In genomic region chr21:17612565-17613241, GRCh38 we compare ENCODE assay signal across 8 cellular contexts. TPM values are rescaled to one million over a fixed set of nuclear protein-coding genes. Genes with fewer than 3 reads are reported as not detected.
DNase-seq lines count a peak whose midpoint lies in the region; ATAC-seq, FAIRE-seq and TF ChIP-seq lines count a peak whose summit lies in the region.

Gene BTG3, minus strand, starts transcription at chr21:17612901. Its CDS starts 3,757 bp downstream, at chr21:17609144.

- CTCF ChIA-PET in activated CD4-positive, alpha-beta T cell treated with anti-CD3 and anti-CD28 coated beads, Interleukin-2, amount 10 ng/mL, durations not matched to agents 7 days and 5 days (lab: Charles Lee) = interaction anchor here (2.2 kb wide), 1 partner anchor 11 kb away, joined by 12 read pairs; no protein-coding TSS in a partner anchor
- CTCF ChIA-PET in HepG2 (lab: Yijun Ruan, JAX; ENCODE audit: low intra/inter-chr PET ratio, low total read pairs) = no interaction called here

- no CpG with 5 or more reads among the region's 102 CpGs for WGBS in HepG2 (ENCODE audit: low lambda C conversion rate)

- peaks cover 52% of the 10 kb centered on the region for H3K4me1 Mint-ChIP-seq in activated CD4-positive, alpha-beta T cell treated with anti-CD3 and anti-CD28 coated beads, Interleukin-2, amount 10 ng/mL, durations not matched to agents 7 days and 5 days
- H3K4me1 Mint-ChIP-seq in dendritic cell treated with granulocyte-macrophage colony-stimulating factor and Interleukin-4, amounts not matched to agents 40 ng/mL and 50 ng/mL, for 4 days (ENCODE audit: low read depth) = peaks cover 15% of the 10 kb centered on the region

- peak within 1 kb of the TSS; percentile 73 for H3K27ac ChIP-seq in HepG2 (ENCODE audit: extremely low read length, insufficient read depth, low read length)

- no peak for FAIRE-seq in HepG2 (lab: Jason Lieb, UNC)

- H3K27ac Mint-ChIP-seq in activated CD4-positive, alpha-beta T cell treated with anti-CD3 and anti-CD28 coated beads, Interleukin-2, amount 10 ng/mL, durations not matched to agents 7 days and 5 days = peak within 1 kb of the TSS; percentile 98
- H3K27ac Mint-ChIP-seq in dendritic cell treated with granulocyte-macrophage colony-stimulating factor and Interleukin-4, amounts not matched to agents 40 ng/mL and 50 ng/mL, for 4 days = peak within 1 kb of the TSS; percentile 80

- H3K4me3 Mint-ChIP-seq in activated CD4-positive, alpha-beta T cell treated with anti-CD3 and anti-CD28 coated beads, Interleukin-2, amount 10 ng/mL, durations not matched to agents 7 days and 5 days = peak within 1 kb of the TSS; percentile 87
- peak within 1 kb of the TSS; percentile 82 for H3K4me3 Mint-ChIP-seq in dendritic cell treated with granulocyte-macrophage colony-stimulating factor and Interleukin-4, amounts not matched to agents 40 ng/mL and 50 ng/mL, for 4 days

- DNase-seq in AG09309 (ENCODE audit: low read depth) (peak; percentile 2), NCI-H345 (lab: John Stamatoyannopoulos, UW) (peak; percentile 93), HepG2 (ENCODE audit: low spot score) (peak; percentile 47)
- DNase-seq in activated CD4-positive, alpha-beta T cell treated with anti-CD3 and anti-CD28 coated beads, Interleukin-2, amount 10 ng/mL, durations not matched to agents 7 days and 5 days = peak; percentile 80
- peak; percentile 76 to 79 for DNase-seq in stimulated activated CD4-positive, alpha-beta T cell treated with anti-CD3 and anti-CD28 coated beads, Interleukin-2, amount 100 ng/mL, for 48 hours

- peaks cover 43% of the 10 kb centered on the region for H3K79me2 ChIP-seq in HepG2 (ENCODE audit: insufficient read depth, low read length)

- peak within 1 kb of the TSS; percentile 86 for H3K9ac ChIP-seq in HepG2 (ENCODE audit: insufficient read depth, low read depth, low read length)

- H4K20me1 ChIP-seq in HepG2 (ENCODE audit: insufficient read depth, low read length) = no peaks in the 10 kb centered on the region

- ATAC-seq in GM18870 (IDR thresholded peaks at IDR 0.05; ENCODE audit: unreplicated experiment) = peak; percentile 40
- peak; percentile 72 for ATAC-seq in HG03103 (IDR thresholded peaks at IDR 0.05; ENCODE audit: low read depth, unreplicated experiment)
- ATAC-seq in HepG2 = peak; percentile 83

- H3K27me3 ChIP-seq in HepG2 (ENCODE audit: control insufficient read depth in 1 of 2, insufficient read depth in 2 of 2, low read length in 2 of 2) = no peaks in the 10 kb centered on the region; a peak in 1 of 5 replicates

- in situ Hi-C loops in HepG2 (cut with HindIII; ENCODE audit: extremely low pct_ligation_motif_present, low pct_unique_long_range_greater_than_20kb) = no loop called here

- no TSS peak for BruUV-seq in HepG2 (replicated peaks; lab: Mats Ljungman, UMichigan)

- H3K4me3 ChIP-seq in AG09309 (ENCODE audit: control insufficient read depth, low read depth, low read length) = peak within 1 kb of the TSS; percentile 71
- H3K4me3 ChIP-seq in HepG2 (replicated peaks in 1 of 3; ENCODE audit: insufficient read depth in 1 of 3, low read depth in 2 of 3, low read length in 3 of 3) = peak within 1 kb of the TSS; percentile 82 to 90 (median 85)

- POLR2A ChIA-PET in activated CD4-positive, alpha-beta T cell treated with anti-CD3 and anti-CD28 coated beads, Interleukin-2, amount 10 ng/mL, durations not matched to agents 7 days and 5 days (lab: Charles Lee) = no interaction called here
- POLR2A ChIA-PET in HepG2 (lab: Yijun Ruan, JAX) = no interaction called here

- H3K4me2 ChIP-seq in HepG2 (ENCODE audit: low read depth, low read length) = peak within 1 kb of the TSS; percentile 89

- peaks cover 31% of the 10 kb centered on the region for H3K36me3 Mint-ChIP-seq in activated CD4-positive, alpha-beta T cell treated with anti-CD3 and anti-CD28 coated beads, Interleukin-2, amount 10 ng/mL, durations not matched to agents 7 days and 5 days (ENCODE audit: low read depth)
- H3K36me3 Mint-ChIP-seq in dendritic cell treated with granulocyte-macrophage colony-stimulating factor and Interleukin-4, amounts not matched to agents 40 ng/mL and 50 ng/mL, for 4 days (ENCODE audit: low read depth) = no peaks in the 10 kb centered on the region

- no peak for TF ChIP-seq CTCF in AG09309 (IDR thresholded peaks at IDR 0.05; ENCODE audit: control insufficient read depth, insufficient read depth, low read depth, low read length, missing control alignments)
- no peak for TF ChIP-seq CTCF in HepG2 (CRISPR knock-in tag; IDR thresholded peaks at IDR 0.05)

- H3K4me1 ChIP-seq in HepG2 (ENCODE audit: insufficient read depth, low read length) = peaks cover 37% of the 10 kb centered on the region

- no peaks in the 10 kb centered on the region for H3K27me3 Mint-ChIP-seq in activated CD4-positive, alpha-beta T cell treated with anti-CD3 and anti-CD28 coated beads, Interleukin-2, amount 10 ng/mL, durations not matched to agents 7 days and 5 days
- peaks cover 2% of the 10 kb centered on the region for H3K27me3 Mint-ChIP-seq in dendritic cell treated with granulocyte-macrophage colony-stimulating factor and Interleukin-4, amounts not matched to agents 40 ng/mL and 50 ng/mL, for 4 days

- H3K36me3 ChIP-seq in HepG2 (replicated peaks in 1 of 2; ENCODE audit: control insufficient read depth in 1 of 2, insufficient read depth in 2 of 2, low read length in 2 of 2) = peaks cover 0 to 4% of the 10 kb centered on the region in 2 experiments; a peak in 3 of 5 replicates

- no peaks in the 10 kb centered on the region for H3K9me3 Mint-ChIP-seq in activated CD4-positive, alpha-beta T cell treated with anti-CD3 and anti-CD28 coated beads, Interleukin-2, amount 10 ng/mL, durations not matched to agents 7 days and 5 days
- H3K9me3 Mint-ChIP-seq in dendritic cell treated with granulocyte-macrophage colony-stimulating factor and Interleukin-4, amounts not matched to agents 40 ng/mL and 50 ng/mL, for 4 days = no peaks in the 10 kb centered on the region

- TF ChIP-seq EP300 in HepG2 (IDR thresholded peaks at IDR 0.05; ENCODE audit: low read depth in 2 of 2, low read length in 2 of 2) (no peak), HepG2 (CRISPR knock-in tag; IDR thresholded peaks at IDR 0.05; ENCODE audit: borderline replicate concordance) (no peak; the same call in 1 of the 2 replicates)

- intact Hi-C loops in dendritic cell treated with granulocyte-macrophage colony-stimulating factor and Interleukin-4, amounts not matched to agents 40 ng/mL and 50 ng/mL, for 4 days (cut with micrococcal nuclease) = loop anchor here (2.0 kb wide), 1 partner anchor 206 kb away; the partner anchor contains the start of gene C21orf91
- intact Hi-C loops in HepG2 (cut with micrococcal nuclease; ENCODE audit: unreplicated experiment) = loop anchor here (10.0 kb wide), 1 partner anchor 202 kb away; the partner anchor contains the start of gene C21orf91

- TF ChIP-seq RAD21 in HepG2 (CRISPR knock-in tag; IDR thresholded peaks at IDR 0.05) = no peak

- no peak within 1 kb of the TSS for H2AFZ ChIP-seq in HepG2 (ENCODE audit: low read length)

- H3K9me3 ChIP-seq in HepG2 (ENCODE audit: low read length) = no peaks in the 10 kb centered on the region

- TF ChIP-seq POLR2A in HepG2 (IDR thresholded peaks at IDR 0.05; ENCODE audit: insufficient read depth in 1 of 2, low read depth in 2 of 2, low read length in 2 of 2) = peak; percentile 53 to 90; a peak in 3 of 4 replicates

TF ChIP-seq in HepG2, 621 proteins besides CTCF, POLR2A, EP300 and RAD21 (continues in another document):
- TF ChIP-seq SMARCC2 (IDR thresholded peaks at IDR 0.05) = no peak
- TF ChIP-seq ISL2 (CRISPR knock-in tag; IDR thresholded peaks at IDR 0.05) = no peak
- no peak for TF ChIP-seq FOXM1 (CRISPR knock-in tag; IDR thresholded peaks at IDR 0.05)

RNA-seq across cellular contexts. Expression of gene BTG3, which starts in this region (rescaled TPM):
- 10 to 100 TPM; 41.2 to 44.1 TPM for total RNA-seq in activated CD4-positive, alpha-beta T cell treated with anti-CD3 and anti-CD28 coated beads, Interleukin-2, amount 10 ng/mL, durations not matched to agents 7 days and 5 days
- total RNA-seq in HepG2 (2016; rRNA removed; fragmentation: Illumina TruSeq; extraction: Trizol) = 11.6 and 13.9 TPM in 2 replicates
- 2.6 and 3.3 TPM in 2 replicates for total RNA-seq in HepG2 (2016; cell fraction: cytosol; rRNA removed; fragmentation: Illumina TruSeq; extraction: Trizol; ENCODE audit: low read depth)
- total RNA-seq in HepG2 (2016; cell fraction: insoluble cytoplasmic fraction; rRNA removed; fragmentation: Illumina TruSeq; extraction: Trizol) = 14.2 and 15.8 TPM in 2 replicates
- 5.4 and 6.1 TPM in 2 replicates for total RNA-seq in HepG2 (2016; cell fraction: membrane; rRNA removed; fragmentation: Illumina TruSeq; extraction: Trizol)
- 28.7 and 34.0 TPM in 2 replicates for total RNA-seq in HepG2 (2016; cell fraction: nucleus; rRNA removed; fragmentation: Illumina TruSeq; extraction: Trizol)
- polyA plus RNA-seq in HepG2 (2011; rRNA removed) = 22.5 and 27.4 TPM in 2 replicates
- polyA plus RNA-seq in HepG2 (2011; cell fraction: cytosol; rRNA removed) = 11.5 and 19.2 TPM in 2 replicates
- 12.4 and 14.1 TPM in 2 replicates for polyA plus RNA-seq in HepG2 (2011; cell fraction: nucleus; rRNA removed)
- 42.9 and 43.4 TPM in 2 replicates for polyA plus RNA-seq in HepG2 (2012)
- 2.5 and 3.0 TPM in 2 replicates for polyA plus RNA-seq in HepG2 (2016; cell fraction: cytosol; fragmentation: Illumina TruSeq; extraction: Trizol; ENCODE audit: low read depth)
- 20.7 and 21.3 TPM in 2 replicates for polyA plus RNA-seq in HepG2 (2016; cell fraction: insoluble cytoplasmic fraction; fragmentation: Illumina TruSeq; extraction: Trizol; ENCODE audit: low read depth)
- polyA plus RNA-seq in HepG2 (2016; cell fraction: membrane; fragmentation: Illumina TruSeq; extraction: Trizol; ENCODE audit: low read depth) = 4.3 and 4.4 TPM in 2 replicates
- polyA plus RNA-seq in HepG2 (2016; cell fraction: nucleus; fragmentation: Illumina TruSeq; extraction: Trizol; ENCODE audit: insufficient read depth, low read depth) = 26.5 and 30.1 TPM in 2 replicates
- 3.9 and 11.3 TPM in 2 replicates for polyA minus RNA-seq in HepG2 (2011; rRNA and poly(A)+ RNA removed; ENCODE audit: low replicate concordance)
- polyA minus RNA-seq in HepG2 (2011; cell fraction: cytosol; rRNA and poly(A)+ RNA removed) = 9.0 and 9.1 TPM in 2 replicates
- polyA minus RNA-seq in HepG2 (2011; cell fraction: nucleus; rRNA and poly(A)+ RNA removed) = 42.6 and 51.3 TPM in 2 replicates

Comparison
In these comparisons a context has a peak if more than half of its experiments do, and no peak if none do; other contexts are left out.
1. Peak in every context shown above with its lines: DNase-seq, ATAC-seq, H3K4me3 ChIP-seq and H3K27ac ChIP-seq.
2. DNase-seq: peak in every context shown above with its lines; median percentile 93 in NCI-H345; 80 in activated CD4-positive, alpha-beta T cell treated with anti-CD3 and anti-CD28 coated beads, Interleukin-2, amount 10 ng/mL, durations not matched to agents 7 days and 5 days; 78 in stimulated activated CD4-positive, alpha-beta T cell treated with anti-CD3 and anti-CD28 coated beads, Interleukin-2, amount 100 ng/mL, for 48 hours; 47 in HepG2; 2 in AG09309.